In the genomic region with DNA sequence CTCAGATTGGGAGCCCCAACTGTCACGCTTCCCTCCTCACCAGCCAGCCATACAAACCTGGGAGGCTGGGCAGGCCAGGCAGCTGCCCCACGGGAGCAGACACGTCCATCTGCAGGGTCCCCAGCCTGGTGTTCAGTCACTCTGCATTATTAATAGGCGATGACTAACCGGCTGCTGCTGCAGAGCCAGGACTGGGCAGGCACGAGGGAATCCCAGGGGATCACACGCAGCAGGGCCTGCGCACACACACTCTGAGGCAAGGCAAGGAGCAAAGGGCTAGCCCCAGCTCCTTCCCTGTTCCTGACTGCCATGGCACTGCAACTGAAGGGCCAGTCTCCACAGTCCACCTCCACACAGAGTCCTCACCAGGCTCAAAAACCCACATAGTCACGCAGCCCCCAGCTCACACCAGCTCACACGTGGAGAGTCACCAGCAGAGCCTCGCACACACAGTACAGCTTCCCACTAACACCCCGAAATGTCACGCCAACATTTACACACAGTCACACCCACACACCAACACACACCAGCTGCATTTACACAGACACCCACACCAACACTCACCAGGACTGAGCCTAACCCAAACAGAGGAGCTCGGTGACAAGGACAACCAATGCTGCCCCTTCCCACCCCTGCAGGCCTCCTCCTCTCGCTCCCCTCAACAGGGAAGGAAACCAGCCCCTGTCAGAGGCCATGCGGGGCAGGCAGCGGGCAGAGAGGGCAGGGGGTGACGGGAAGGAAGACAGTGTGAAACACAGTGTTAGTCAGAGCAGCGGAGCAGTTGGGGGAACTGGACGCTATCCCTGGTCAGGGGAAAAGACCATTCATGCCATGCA, we compare ENCODE assay signal across 10 cellular contexts. TPM values are rescaled to one million over a fixed set of nuclear protein-coding genes. Genes with fewer than 3 reads are reported as not detected.
DNase-seq lines count a peak whose midpoint lies in the region; ATAC-seq and TF ChIP-seq lines count a peak whose summit lies in the region.
"Had no signal": no experiment of that assay in that cellular context is flagged by ENCODE, and none has a peak within 500 bp of the region (broad histone marks: within the 10 kb centered on the region; RNA-seq: fewer than 3 reads in every experiment).

No MANE protein-coding gene starts in this region.

- peak; percentile 82 for DNase-seq in EL
- DNase-seq in NCI-H526 treated with DMSO at 0.1 percent for 48 hours (lab: John Stamatoyannopoulos, UW): peak; percentile 71
- peak; percentile 92 for DNase-seq in fibroblast of mammary gland (ENCODE audit: low read depth)
- peak; percentile 80 for DNase-seq in pons (ENCODE audit: low spot score)
- DNase-seq in KG1 (lab: John Stamatoyannopoulos, UW): no peak
- DNase-seq in COR-L47 (lab: John Stamatoyannopoulos, UW): no peak
- no peak for DNase-seq in spleen

- no peaks in the 10 kb centered on the region for H3K9me3 ChIP-seq in spleen
- H3K9me3 ChIP-seq: HAP-1 had no signal

- ATAC-seq in GM19023 (IDR thresholded peaks at IDR 0.05; ENCODE audit: unreplicated experiment): no peak

- no peaks in the 10 kb centered on the region for H3K36me3 ChIP-seq in spleen
- H3K36me3 ChIP-seq: HAP-1 had no signal

- peaks cover 0 to 21% (median 6%) of the 10 kb centered on the region in 6 donors for H3K4me1 ChIP-seq in spleen
- H3K4me1 ChIP-seq: HAP-1 had no signal

- H3K27me3 ChIP-seq in spleen (replicated peaks in 1 of 7): peaks cover 0 to 52% (median 6%) of the 10 kb centered on the region in 7 donors

- TF ChIP-seq POLR2A in spleen (IDR thresholded peaks at IDR 0.05): no peak

- 36 to 57% (median 51%) methylated on average over 15 to 20 of the region's 20 CpGs for WGBS in spleen, 5 donors

- TF ChIP-seq CTCF in fibroblast of mammary gland (conservative IDR thresholded peaks at IDR 0.05; ENCODE audit: control insufficient read depth, insufficient read depth, low read depth, low read length): no peak
- no peak for TF ChIP-seq CTCF in spleen (IDR thresholded peaks at IDR 0.05 in 8 of 11, conservative IDR thresholded peaks at IDR 0.05 in 3 of 11)

- H3K4me3 ChIP-seq in fibroblast of mammary gland (ENCODE audit: control insufficient read depth, low read depth, low read length) (no peak overlapping the region), spleen (no peak overlapping the region)
- H3K4me3 ChIP-seq: HAP-1 had no signal

- no peak overlapping the region for H3K27ac ChIP-seq in spleen

- intact Hi-C loops in spleen (cut with DNase I; ENCODE audit: low total_unique reads): no loop called here

RNA-seq across cellular contexts. Expression of a gene that starts 47.4 kb away (rescaled TPM):
- 10 to 100 TPM in 1 of 7 donors, 1 to 10 TPM in 6; 2.2 to 12.9 (median 3.3) TPM for total RNA-seq in spleen
- 1 to 10 TPM in 1 of 3 donors, under 1 TPM in 2; 0.59 to 1.4 (median 0.61) TPM for polyA plus RNA-seq in spleen
- total RNA-seq: dermis microvascular lymphatic vessel endothelial cell had no signal

Comparison
In these comparisons a context has a peak if more than half of its experiments do, and no peak if none do; other contexts are left out.
1. DNase-seq: peak in EL (single experiment), NCI-H526 treated with DMSO at 0.1 percent for 48 hours (single experiment), fibroblast of mammary gland (single experiment) and pons (single experiment); none in KG1 (single experiment), COR-L47 (single experiment) and spleen (single experiment).